8 cellular contexts compared by ENCODE assay signal in genomic region chr1:96845464-96845863, GRCh38.
DNase-seq lines count a peak whose midpoint lies in the region; ATAC-seq and TF ChIP-seq lines count a peak whose summit lies in the region.

No MANE protein-coding gene starts in this region.

- DNase-seq in activated naive CD4-positive, alpha-beta T cell treated with anti-CD3 and anti-CD28 coated beads, Interleukin-2, amount 10 ng/mL, durations not matched to agents 7 days and 5 days = peak; percentile 61
- DNase-seq in activated naive CD4-positive, alpha-beta T cell treated with Interleukin-2 at 50 U/mL for 16 hours = no peak
- peak; percentile 15 for DNase-seq in NT2/D1 (ENCODE audit: low read depth, low spot score)
- DNase-seq in medulla oblongata (ENCODE audit: extremely low spot score) = peak; percentile 24
- DNase-seq in NK-92 (lab: John Stamatoyannopoulos, UW; ENCODE audit: unreplicated experiment) = no peak
- DNase-seq in activated gamma-delta T cell (lab: John Stamatoyannopoulos, UW) = no peak

- no peak overlapping the region for H3K9ac ChIP-seq in NT2/D1 (ENCODE audit: insufficient read length, low read depth)

- no peak overlapping the region for H3K27ac Mint-ChIP-seq in activated naive CD4-positive, alpha-beta T cell treated with anti-CD3 and anti-CD28 coated beads, Interleukin-2, amount 10 ng/mL, durations not matched to agents 7 days and 5 days
- no peak overlapping the region for H3K27ac Mint-ChIP-seq in brain

- H3K4me1 ChIP-seq in NT2/D1 (ENCODE audit: insufficient read depth, insufficient read length) = no peaks in the 10 kb centered on the region

- no peaks in the 10 kb centered on the region for H3K4me1 Mint-ChIP-seq in activated naive CD4-positive, alpha-beta T cell treated with anti-CD3 and anti-CD28 coated beads, Interleukin-2, amount 10 ng/mL, durations not matched to agents 7 days and 5 days
- no peaks in the 10 kb centered on the region for H3K4me1 Mint-ChIP-seq in brain

- H3K36me3 ChIP-seq in NT2/D1 (ENCODE audit: insufficient read depth, insufficient read length, low read length) = no peaks in the 10 kb centered on the region

- H3K9me3 Mint-ChIP-seq in activated naive CD4-positive, alpha-beta T cell treated with anti-CD3 and anti-CD28 coated beads, Interleukin-2, amount 10 ng/mL, durations not matched to agents 7 days and 5 days = no peaks in the 10 kb centered on the region
- no peaks in the 10 kb centered on the region for H3K9me3 Mint-ChIP-seq in brain

- no peaks in the 10 kb centered on the region for H3K27me3 ChIP-seq in NT2/D1 (ENCODE audit: insufficient read depth, insufficient read length)

- no peak overlapping the region for H3K4me3 Mint-ChIP-seq in activated naive CD4-positive, alpha-beta T cell treated with anti-CD3 and anti-CD28 coated beads, Interleukin-2, amount 10 ng/mL, durations not matched to agents 7 days and 5 days
- H3K4me3 Mint-ChIP-seq in brain = no peak overlapping the region

- H3K9me3 ChIP-seq in NT2/D1 (ENCODE audit: insufficient read depth, low read length) = no peaks in the 10 kb centered on the region

- H3K27me3 Mint-ChIP-seq in activated naive CD4-positive, alpha-beta T cell treated with anti-CD3 and anti-CD28 coated beads, Interleukin-2, amount 10 ng/mL, durations not matched to agents 7 days and 5 days = no peaks in the 10 kb centered on the region
- no peaks in the 10 kb centered on the region for H3K27me3 Mint-ChIP-seq in brain

- H3K36me3 Mint-ChIP-seq in activated naive CD4-positive, alpha-beta T cell treated with anti-CD3 and anti-CD28 coated beads, Interleukin-2, amount 10 ng/mL, durations not matched to agents 7 days and 5 days = no peaks in the 10 kb centered on the region
- no peaks in the 10 kb centered on the region for H3K36me3 Mint-ChIP-seq in brain

- TF ChIP-seq CTCF in brain (conservative IDR thresholded peaks at IDR 0.05) = peak; percentile 18 to 44

- no peak overlapping the region for H3K4me3 ChIP-seq in NT2/D1 (ENCODE audit: insufficient read length, low read depth)

- CTCF ChIA-PET in activated naive CD4-positive, alpha-beta T cell treated with anti-CD3 and anti-CD28 coated beads, Interleukin-2, amount 10 ng/mL, durations not matched to agents 7 days and 5 days (lab: Charles Lee) = interaction anchor here (0.8 to 1.1 kb wide), 2 partner anchors 609 to 617 kb away, joined by 3 read pairs; no protein-coding TSS in a partner anchor

- peak; percentile 88 for ATAC-seq in HG02623 (IDR thresholded peaks at IDR 0.05; ENCODE audit: unreplicated experiment)

Comparison
In these comparisons a context has a peak if more than half of its experiments do, and no peak if none do; other contexts are left out.
1. DNase-seq: peak in activated naive CD4-positive, alpha-beta T cell treated with anti-CD3 and anti-CD28 coated beads, Interleukin-2, amount 10 ng/mL, durations not matched to agents 7 days and 5 days (single experiment), NT2/D1 (single experiment) and medulla oblongata (single experiment); none in activated naive CD4-positive, alpha-beta T cell treated with Interleukin-2 at 50 U/mL for 16 hours (single experiment), NK-92 (single experiment) and activated gamma-delta T cell (single experiment).